1 cellular context compared by ENCODE assay signal in the genomic region with DNA sequence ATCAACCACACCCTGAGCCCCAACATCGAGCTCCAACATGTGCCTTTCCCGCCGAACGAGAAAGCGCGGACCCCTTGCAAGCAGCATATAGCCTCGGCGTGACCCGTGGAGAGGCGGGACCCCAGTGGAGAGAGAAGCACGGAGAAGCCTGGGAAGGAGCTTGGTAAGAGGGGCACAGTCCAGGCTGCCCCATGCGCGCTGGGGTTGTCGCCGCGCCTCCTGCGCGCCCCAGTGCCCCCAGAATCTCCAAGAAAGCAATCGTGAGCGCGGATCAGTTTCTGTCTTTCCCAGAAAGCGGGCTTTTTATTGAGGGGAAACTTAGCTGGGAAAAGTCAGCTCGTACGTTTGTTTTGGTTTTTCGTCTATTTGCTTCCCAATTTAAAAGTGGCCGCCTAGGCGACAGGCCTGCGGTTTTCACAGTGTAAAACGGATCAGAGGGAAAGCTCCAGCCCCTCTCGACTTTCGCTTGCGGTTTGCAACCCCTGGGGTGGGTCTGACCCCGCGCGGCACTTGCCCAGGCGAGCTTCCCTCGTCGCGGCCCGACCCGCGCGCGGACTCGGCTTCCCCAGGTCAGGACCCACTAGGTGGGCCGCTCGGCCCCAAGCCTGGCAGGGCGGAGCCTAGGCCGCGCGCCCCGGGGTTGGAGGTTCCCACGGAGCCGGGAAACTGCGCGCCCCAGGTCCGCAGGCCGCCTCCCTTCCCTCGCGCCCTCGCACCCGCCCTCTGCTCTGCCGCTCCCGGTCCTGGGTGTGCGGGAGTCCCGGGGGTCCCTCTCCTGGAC.
TF ChIP-seq lines count a peak whose summit lies in the region.

No MANE protein-coding gene starts in this region.

TF ChIP-seq in HepG2, 621 proteins besides CTCF, POLR2A, EP300 and RAD21 (continued from another document and continues in another):
- TF ChIP-seq ZBTB40 (IDR thresholded peaks at IDR 0.05) (no peak), ZBTB40 (CRISPR knock-in tag; IDR thresholded peaks at IDR 0.05) (no peak), U2AF2 (IDR thresholded peaks at IDR 0.05; ENCODE audit: low read depth, low read length) (no peak), ZNF296 (CRISPR knock-in tag; conservative IDR thresholded peaks at IDR 0.05) (no peak), HINFP (CRISPR knock-in tag; IDR thresholded peaks at IDR 0.05; ENCODE audit: low read depth) (no peak), HNRNPLL (IDR thresholded peaks at IDR 0.05; ENCODE audit: low read depth, low read length, poor library complexity, severe bottlenecking) (peak; percentile 73), ZNF230 (CRISPR knock-in tag; IDR thresholded peaks at IDR 0.05) (0 out of 2 replicates have a peak, but pooled peaks have one; percentile 17), AHDC1 (CRISPR knock-in tag; IDR thresholded peaks at IDR 0.05; ENCODE audit: borderline replicate concordance) (no peak; the same call in 1 of the 2 replicates), MLLT10 (CRISPR knock-in tag; IDR thresholded peaks at IDR 0.05) (no peak), ZBTB8A (CRISPR knock-in tag; IDR thresholded peaks at IDR 0.05; ENCODE audit: borderline replicate concordance, low read depth) (no peak), SYNCRIP (IDR thresholded peaks at IDR 0.05; ENCODE audit: insufficient read depth, low read depth, low read length) (no peak), ZNF883 (CRISPR knock-in tag; IDR thresholded peaks at IDR 0.05; ENCODE audit: not compliant biosample characterization) (peak; percentile 71), ZFP37 (CRISPR knock-in tag; IDR thresholded peaks at IDR 0.05; ENCODE audit: borderline replicate concordance) (0 out of 2 replicates have a peak, but pooled peaks have one; percentile 36), BATF2 (CRISPR knock-in tag; IDR thresholded peaks at IDR 0.05) (peak; percentile 79; the same call in 1 of the 2 replicates), ZFY (CRISPR knock-in tag; IDR thresholded peaks at IDR 0.05) (peak; percentile 92), ZNF44 (CRISPR knock-in tag; IDR thresholded peaks at IDR 0.05) (no peak), PHB2 (IDR thresholded peaks at IDR 0.05; ENCODE audit: partially characterized antibody) (no peak), ZNF121 (CRISPR knock-in tag; IDR thresholded peaks at IDR 0.05) (no peak), ZNF615 (CRISPR knock-in tag; IDR thresholded peaks at IDR 0.05; ENCODE audit: borderline replicate concordance) (no peak), ZNF768 (CRISPR knock-in tag; IDR thresholded peaks at IDR 0.05) (peak; percentile 31; the same call in 1 of the 2 replicates), YY1 (IDR thresholded peaks at IDR 0.05; ENCODE audit: insufficient read depth, insufficient replicate concordance, low read depth, low read length) (peak; percentile 9), ZKSCAN8 (CRISPR knock-in tag; IDR thresholded peaks at IDR 0.05; ENCODE audit: borderline replicate concordance) (no peak), ZNF275 (CRISPR knock-in tag; IDR thresholded peaks at IDR 0.05; ENCODE audit: borderline replicate concordance) (0 out of 2 replicates have a peak, but pooled peaks have one; percentile 61), FOXP1 (IDR thresholded peaks at IDR 0.05) (no peak), FOXP1 (CRISPR knock-in tag; IDR thresholded peaks at IDR 0.05) (no peak), FOSL1 (CRISPR knock-in tag; IDR thresholded peaks at IDR 0.05; ENCODE audit: borderline replicate concordance) (no peak), ZSCAN20 (CRISPR knock-in tag; IDR thresholded peaks at IDR 0.05; ENCODE audit: borderline replicate concordance) (no peak), ZEB1 (IDR thresholded peaks at IDR 0.05; ENCODE audit: insufficient replicate concordance, low read depth) (no peak)
- TF ChIP-seq, protein P1, sequence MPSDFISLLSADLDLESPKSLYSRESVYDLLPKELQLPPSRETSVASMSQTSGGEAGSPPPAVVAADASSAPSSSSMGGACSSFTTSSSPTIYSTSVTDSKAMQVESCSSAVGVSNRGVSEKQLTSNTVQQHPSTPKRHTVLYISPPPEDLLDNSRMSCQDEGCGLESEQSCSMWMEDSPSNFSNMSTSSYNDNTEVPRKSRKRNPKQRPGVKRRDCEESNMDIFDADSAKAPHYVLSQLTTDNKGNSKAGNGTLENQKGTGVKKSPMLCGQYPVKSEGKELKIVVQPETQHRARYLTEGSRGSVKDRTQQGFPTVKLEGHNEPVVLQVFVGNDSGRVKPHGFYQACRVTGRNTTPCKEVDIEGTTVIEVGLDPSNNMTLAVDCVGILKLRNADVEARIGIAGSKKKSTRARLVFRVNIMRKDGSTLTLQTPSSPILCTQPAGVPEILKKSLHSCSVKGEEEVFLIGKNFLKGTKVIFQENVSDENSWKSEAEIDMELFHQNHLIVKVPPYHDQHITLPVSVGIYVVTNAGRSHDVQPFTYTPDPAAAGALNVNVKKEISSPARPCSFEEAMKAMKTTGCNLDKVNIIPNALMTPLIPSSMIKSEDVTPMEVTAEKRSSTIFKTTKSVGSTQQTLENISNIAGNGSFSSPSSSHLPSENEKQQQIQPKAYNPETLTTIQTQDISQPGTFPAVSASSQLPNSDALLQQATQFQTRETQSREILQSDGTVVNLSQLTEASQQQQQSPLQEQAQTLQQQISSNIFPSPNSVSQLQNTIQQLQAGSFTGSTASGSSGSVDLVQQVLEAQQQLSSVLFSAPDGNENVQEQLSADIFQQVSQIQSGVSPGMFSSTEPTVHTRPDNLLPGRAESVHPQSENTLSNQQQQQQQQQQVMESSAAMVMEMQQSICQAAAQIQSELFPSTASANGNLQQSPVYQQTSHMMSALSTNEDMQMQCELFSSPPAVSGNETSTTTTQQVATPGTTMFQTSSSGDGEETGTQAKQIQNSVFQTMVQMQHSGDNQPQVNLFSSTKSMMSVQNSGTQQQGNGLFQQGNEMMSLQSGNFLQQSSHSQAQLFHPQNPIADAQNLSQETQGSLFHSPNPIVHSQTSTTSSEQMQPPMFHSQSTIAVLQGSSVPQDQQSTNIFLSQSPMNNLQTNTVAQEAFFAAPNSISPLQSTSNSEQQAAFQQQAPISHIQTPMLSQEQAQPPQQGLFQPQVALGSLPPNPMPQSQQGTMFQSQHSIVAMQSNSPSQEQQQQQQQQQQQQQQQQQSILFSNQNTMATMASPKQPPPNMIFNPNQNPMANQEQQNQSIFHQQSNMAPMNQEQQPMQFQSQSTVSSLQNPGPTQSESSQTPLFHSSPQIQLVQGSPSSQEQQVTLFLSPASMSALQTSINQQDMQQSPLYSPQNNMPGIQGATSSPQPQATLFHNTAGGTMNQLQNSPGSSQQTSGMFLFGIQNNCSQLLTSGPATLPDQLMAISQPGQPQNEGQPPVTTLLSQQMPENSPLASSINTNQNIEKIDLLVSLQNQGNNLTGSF (CRISPR knock-in tag; IDR thresholded peaks at IDR 0.05), result peak; percentile 87
